In genomic region chr2:24122-24521, GRCh38 we compare ENCODE assay signal across 12 cellular contexts. TPM values are rescaled to one million over a fixed set of nuclear protein-coding genes. Genes with fewer than 3 reads are reported as not detected.
A peak's percentile ranks its signal among the peaks of the same experiment; 100 is the strongest.
DNase-seq lines count a peak whose midpoint lies in the region; ATAC-seq and TF ChIP-seq lines count a peak whose summit lies in the region.
"Had no signal": no experiment of that assay in that cellular context is flagged by ENCODE, and none has a peak within 500 bp of the region (broad histone marks: within the 10 kb centered on the region; RNA-seq: fewer than 3 reads in every experiment).

No MANE protein-coding gene starts in this region.

- intact Hi-C loops in mucosa of descending colon (cut with DNase I, micrococcal nuclease), result no loop called here

- H3K4me3 ChIP-seq in mucosa of descending colon, result no peak overlapping the region

- peak; percentile 58 to 80 for ATAC-seq in activated CD4-positive, CD25-positive, alpha-beta regulatory T cell treated with anti-CD3 and anti-CD28 coated beads, Interleukin-2, amount 50 U/mL, for 24 hours
- ATAC-seq in GM21786 (IDR thresholded peaks at IDR 0.05; ENCODE audit: unreplicated experiment) (peak; percentile 100), mucosa of descending colon (peak; percentile 80)

- DNase-seq in activated CD4-positive, CD25-positive, alpha-beta regulatory T cell (lab: John Stamatoyannopoulos, UW), result no peak
- DNase-seq in HT-29 (ENCODE audit: low spot score) (peak; percentile 40), mucosa of descending colon (peak in 1 of 3 donors; percentile 69), NOMO-1 treated with dmso at 0.1 percent for 144 hours (lab: John Stamatoyannopoulos, UW; ENCODE audit: unreplicated experiment) (no peak), NCI-H187 (lab: John Stamatoyannopoulos, UW) (no peak), NCI-H524 (lab: John Stamatoyannopoulos, UW) (no peak)
- DNase-seq: activated CD4-positive, alpha-beta T cell treated with anti-CD3 and anti-CD28 coated beads, Interleukin-2, amount 50 U/mL, for 1 hour; caudate nucleus; Karpas-422 had no signal

- TF ChIP-seq CTCF in mucosa of descending colon (IDR thresholded peaks at IDR 0.05), result no peak

- no peaks in the 10 kb centered on the region for H3K36me3 ChIP-seq in mucosa of descending colon (ENCODE audit: low read depth)

- H3K4me1 ChIP-seq in mucosa of descending colon (ENCODE audit: low read depth), result peaks cover 26% of the 10 kb centered on the region

- H3K9me3 ChIP-seq in mucosa of descending colon, result no peaks in the 10 kb centered on the region

RNA-seq across cellular contexts. Expression of gene FAM110C, which starts 22.2 kb away (rescaled TPM):
- total RNA-seq in HT-29 (2014; rRNA removed; shearing (Covaris generic)), result 33.7 and 33.9 TPM in 2 replicates
- 10 to 100 TPM; 14.2 to 33.6 (median 28.9) TPM for total RNA-seq in mucosa of descending colon
- total RNA-seq: glomerular endothelial cell had no signal
